27 cellular contexts compared by ENCODE assay signal in genomic region chr1:204472660-204473059, GRCh38.
"Had no signal": no experiment of that assay in that cellular context is flagged by ENCODE, and none has a peak within 500 bp of the region (broad histone marks: within the 10 kb centered on the region; RNA-seq: fewer than 3 reads in every experiment).

No MANE protein-coding gene starts in this region.

- DNase-seq: activated CD4-positive, alpha-beta T cell treated with anti-CD3 and anti-CD28 coated beads for 1 hour; activated CD4-positive, alpha-beta T cell treated with anti-CD3 and anti-CD28 coated beads, Interleukin-2, amount 50 U/mL, for 1 hour; activated CD8-positive, alpha-beta memory T cell treated with anti-CD3 and anti-CD28 coated beads, Interleukin-2, amount 10 ng/mL, durations not matched to agents 7 days and 5 days; activated CD8-positive, alpha-beta T cell treated with anti-CD3 and anti-CD28 coated beads, Interleukin-2, amount 10 ng/mL, durations not matched to agents 7 days and 5 days; activated effector memory CD4-positive, alpha-beta T cell treated with anti-CD3 and anti-CD28 coated beads, Interleukin-2, amount 50 U/mL, for 16 hours; activated naive CD4-positive, alpha-beta T cell treated with anti-CD3 and anti-CD28 coated beads for 36 hours; activated naive CD8-positive, alpha-beta T cell treated with anti-CD3 and anti-CD28 coated beads, Interleukin-2, amount 10 ng/mL, durations not matched to agents 7 days and 5 days; amniotic stem cell; central memory CD4-positive, alpha-beta T cell; effector CD4-positive, alpha-beta T cell; esophagus squamous epithelium; foreskin melanocyte; left ventricle myocardium superior; pancreas; retina; stimulated activated CD4-positive, alpha-beta T cell treated with anti-CD3 and anti-CD28 coated beads, Interleukin-12 subunit alpha, Interleukin-12 subunit beta, amount 100 ng/mL, for 4 hours; stimulated activated CD4-positive, alpha-beta T cell treated with anti-CD3 and anti-CD28 coated beads, Interleukin-4, amount 100 ng/mL, for 4 hours; stimulated activated CD8-positive, alpha-beta memory T cell treated with anti-CD3 and anti-CD28 coated beads, Interleukin-4, amount 100 ng/mL, for 48 hours; stimulated activated naive CD4-positive, alpha-beta T cell treated with Interleukin-2 at 50 U/mL for 16 hours; T-helper 1 cell; upper lobe of left lung; WERI-Rb-1 had no signal

- H3K4me3 ChIP-seq: esophagus squamous epithelium, pancreas, prostate gland, skin epidermis, upper lobe of left lung, vagina had no signal

- H3K9me3 Mint-ChIP-seq: activated naive CD4-positive, alpha-beta T cell treated with anti-CD3 and anti-CD28 coated beads for 36 hours; activated naive CD8-positive, alpha-beta T cell treated with anti-CD3 and anti-CD28 coated beads, Interleukin-2, amount 10 ng/mL, durations not matched to agents 7 days and 5 days; dendritic cell treated with granulocyte-macrophage colony-stimulating factor and Interleukin-4, amounts not matched to agents 40 ng/mL and 50 ng/mL, for 4 days had no signal

- H3K36me3 ChIP-seq: vagina, WERI-Rb-1 had no signal

- ATAC-seq: activated CD8-positive, alpha-beta memory T cell treated with anti-CD3 and anti-CD28 coated beads, Interleukin-2, amount 10 ng/mL, durations not matched to agents 7 days and 5 days; activated CD8-positive, alpha-beta T cell treated with anti-CD3 and anti-CD28 coated beads, Interleukin-2, amount 10 ng/mL, durations not matched to agents 7 days and 5 days; left ventricle myocardium superior; pancreas; sciatic nerve had no signal

- H3K4me1 ChIP-seq: prostate gland had no signal

- H3K27me3 ChIP-seq: esophagus squamous epithelium, pancreas, upper lobe of left lung, vagina had no signal

- H3K27ac Mint-ChIP-seq: activated CD8-positive, alpha-beta memory T cell treated with anti-CD3 and anti-CD28 coated beads, Interleukin-2, amount 10 ng/mL, durations not matched to agents 7 days and 5 days; activated CD8-positive, alpha-beta T cell treated with anti-CD3 and anti-CD28 coated beads, Interleukin-2, amount 10 ng/mL, durations not matched to agents 7 days and 5 days; activated naive CD4-positive, alpha-beta T cell treated with anti-CD3 and anti-CD28 coated beads for 36 hours; activated naive CD8-positive, alpha-beta T cell treated with anti-CD3 and anti-CD28 coated beads, Interleukin-2, amount 10 ng/mL, durations not matched to agents 7 days and 5 days; dendritic cell treated with granulocyte-macrophage colony-stimulating factor and Interleukin-4, amounts not matched to agents 40 ng/mL and 50 ng/mL, for 4 days had no signal

- H3K27ac ChIP-seq: esophagus squamous epithelium, pancreas, prostate gland, skin epidermis, vagina, WERI-Rb-1 had no signal

- H3K4me3 Mint-ChIP-seq: activated CD8-positive, alpha-beta memory T cell treated with anti-CD3 and anti-CD28 coated beads, Interleukin-2, amount 10 ng/mL, durations not matched to agents 7 days and 5 days; activated CD8-positive, alpha-beta T cell treated with anti-CD3 and anti-CD28 coated beads, Interleukin-2, amount 10 ng/mL, durations not matched to agents 7 days and 5 days; activated naive CD4-positive, alpha-beta T cell treated with anti-CD3 and anti-CD28 coated beads for 36 hours; activated naive CD8-positive, alpha-beta T cell treated with anti-CD3 and anti-CD28 coated beads, Interleukin-2, amount 10 ng/mL, durations not matched to agents 7 days and 5 days; dendritic cell treated with granulocyte-macrophage colony-stimulating factor and Interleukin-4, amounts not matched to agents 40 ng/mL and 50 ng/mL, for 4 days had no signal

- H3K9me3 ChIP-seq: esophagus squamous epithelium, pancreas, prostate gland, upper lobe of left lung, vagina had no signal

- H3K27me3 Mint-ChIP-seq: activated CD8-positive, alpha-beta memory T cell treated with anti-CD3 and anti-CD28 coated beads, Interleukin-2, amount 10 ng/mL, durations not matched to agents 7 days and 5 days; activated naive CD8-positive, alpha-beta T cell treated with anti-CD3 and anti-CD28 coated beads, Interleukin-2, amount 10 ng/mL, durations not matched to agents 7 days and 5 days had no signal
